11 cellular contexts compared by ENCODE assay signal in genomic region chr1:109622895-109623294, GRCh38. TPM values are rescaled to one million over a fixed set of nuclear protein-coding genes. Genes with fewer than 3 reads are reported as not detected.
DNase-seq lines count a peak whose midpoint lies in the region; ATAC-seq and TF ChIP-seq lines count a peak whose summit lies in the region.
"Had no signal": no experiment of that assay in that cellular context is flagged by ENCODE, and none has a peak within 500 bp of the region (broad histone marks: within the 10 kb centered on the region; RNA-seq: fewer than 3 reads in every experiment).

No MANE protein-coding gene starts in this region.

- no peak overlapping the region for H3K4me3 Mint-ChIP-seq in activated CD8-positive, alpha-beta memory T cell treated with anti-CD3 and anti-CD28 coated beads, Interleukin-2, amount 10 ng/mL, durations not matched to agents 7 days and 5 days
- peak overlapping the region; percentile 93 to 97 (median 96) for H3K4me3 Mint-ChIP-seq in T-cell
- H3K4me3 Mint-ChIP-seq in effector memory CD8-positive, alpha-beta T cell = peak overlapping the region in 1 of 2 donors; percentile 90
- H3K4me3 Mint-ChIP-seq in stimulated activated effector memory CD8-positive, alpha-beta T cell treated with anti-CD3 and anti-CD28 coated beads, Interleukin-12 subunit alpha, Interleukin-12 subunit beta, amount 100 ng/mL, for 72 hours = peak overlapping the region; percentile 99

- POLR2A ChIA-PET in T-cell (lab: Charles Lee) = no interaction called here

- H3K9me3 ChIP-seq in sigmoid colon = no peaks in the 10 kb centered on the region
- H3K9me3 ChIP-seq: lower lobe of right lung had no signal

- H3K4me1 ChIP-seq in sigmoid colon = peaks cover 0 to 54% (median 43%) of the 10 kb centered on the region in 4 donors

- CTCF ChIA-PET in activated CD8-positive, alpha-beta memory T cell treated with anti-CD3 and anti-CD28 coated beads, Interleukin-2, amount 10 ng/mL, durations not matched to agents 7 days and 5 days (lab: Charles Lee) = interaction anchor here (1.0 to 9.1 kb wide), 3 partner anchors 15 to 77 kb away, joined by 3 to 112 read pairs (median 12); partner anchors contain the start of gene GNAI3
- CTCF ChIA-PET in T-cell (lab: Charles Lee) = interaction anchor here in 1 of 2 donors (0.7 kb wide), 1 partner anchor 27 kb away, joined by 3 read pairs; no protein-coding TSS in a partner anchor

- peaks cover 47% of the 10 kb centered on the region for H3K4me1 Mint-ChIP-seq in activated CD8-positive, alpha-beta memory T cell treated with anti-CD3 and anti-CD28 coated beads, Interleukin-2, amount 10 ng/mL, durations not matched to agents 7 days and 5 days
- peaks cover 51 to 74% (median 60%) of the 10 kb centered on the region in 3 donors for H3K4me1 Mint-ChIP-seq in T-cell
- peaks cover 44 to 60% of the 10 kb centered on the region in 2 donors for H3K4me1 Mint-ChIP-seq in effector memory CD8-positive, alpha-beta T cell (ENCODE audit: low read depth in 2 of 2)
- peaks cover 70% of the 10 kb centered on the region for H3K4me1 Mint-ChIP-seq in stimulated activated effector memory CD8-positive, alpha-beta T cell treated with anti-CD3 and anti-CD28 coated beads, Interleukin-12 subunit alpha, Interleukin-12 subunit beta, amount 100 ng/mL, for 72 hours

- TF ChIP-seq CTCF in sigmoid colon (IDR thresholded peaks at IDR 0.05) = no peak

- intact Hi-C loops in sigmoid colon (cut with DNase I) = no loop called here

- DNase-seq in activated CD8-positive, alpha-beta memory T cell treated with anti-CD3 and anti-CD28 coated beads, Interleukin-2, amount 10 ng/mL, durations not matched to agents 7 days and 5 days = peak; percentile 38
- DNase-seq in activated CD8-positive, alpha-beta memory T cell treated with anti-CD3 and anti-CD28 coated beads for 24 hours = no peak
- DNase-seq in T-cell = no peak
- no peak for DNase-seq in effector memory CD8-positive, alpha-beta T cell
- no peak for DNase-seq in stimulated activated effector memory CD8-positive, alpha-beta T cell treated with anti-CD3 and anti-CD28 coated beads, Interleukin-12 subunit alpha, Interleukin-12 subunit beta, amount 100 ng/mL, for 72 hours (ENCODE audit: low spot score in 2 of 2)
- no peak for DNase-seq in COLO668 (lab: John Stamatoyannopoulos, UW; ENCODE audit: unreplicated experiment)
- no peak for DNase-seq in sigmoid colon
- no peak for DNase-seq in NCI-H2227 (lab: John Stamatoyannopoulos, UW; ENCODE audit: unreplicated experiment)
- DNase-seq: lower lobe of right lung had no signal

- H3K36me3 ChIP-seq in sigmoid colon = peaks cover 5 to 19% (median 9%) of the 10 kb centered on the region in 4 donors

- no peak for ATAC-seq in activated CD8-positive, alpha-beta memory T cell treated with anti-CD3 and anti-CD28 coated beads, Interleukin-2, amount 10 ng/mL, durations not matched to agents 7 days and 5 days
- no peak for ATAC-seq in T-cell (replicated peaks in 1 of 4)
- no peak for ATAC-seq in effector memory CD8-positive, alpha-beta T cell (replicated peaks)
- no peak for ATAC-seq in stimulated activated effector memory CD8-positive, alpha-beta T cell treated with anti-CD3 and anti-CD28 coated beads, Interleukin-12 subunit alpha, Interleukin-12 subunit beta, amount 100 ng/mL, for 72 hours
- ATAC-seq: lower lobe of right lung had no signal

- peaks cover 3% of the 10 kb centered on the region for H3K36me3 Mint-ChIP-seq in activated CD8-positive, alpha-beta memory T cell treated with anti-CD3 and anti-CD28 coated beads, Interleukin-2, amount 10 ng/mL, durations not matched to agents 7 days and 5 days
- peaks cover 16% of the 10 kb centered on the region for H3K36me3 Mint-ChIP-seq in T-cell
- peaks cover 50% of the 10 kb centered on the region for H3K36me3 Mint-ChIP-seq in effector memory CD8-positive, alpha-beta T cell (ENCODE audit: insufficient read depth)
- peaks cover 46% of the 10 kb centered on the region for H3K36me3 Mint-ChIP-seq in stimulated activated effector memory CD8-positive, alpha-beta T cell treated with anti-CD3 and anti-CD28 coated beads, Interleukin-12 subunit alpha, Interleukin-12 subunit beta, amount 100 ng/mL, for 72 hours

- no peaks in the 10 kb centered on the region for H3K9me3 Mint-ChIP-seq in activated CD8-positive, alpha-beta memory T cell treated with anti-CD3 and anti-CD28 coated beads, Interleukin-2, amount 10 ng/mL, durations not matched to agents 7 days and 5 days (ENCODE audit: low read depth)
- no peaks in the 10 kb centered on the region for H3K9me3 Mint-ChIP-seq in T-cell
- H3K9me3 Mint-ChIP-seq in effector memory CD8-positive, alpha-beta T cell = no peaks in the 10 kb centered on the region
- no peaks in the 10 kb centered on the region for H3K9me3 Mint-ChIP-seq in stimulated activated effector memory CD8-positive, alpha-beta T cell treated with anti-CD3 and anti-CD28 coated beads, Interleukin-12 subunit alpha, Interleukin-12 subunit beta, amount 100 ng/mL, for 72 hours

- no peak overlapping the region for H3K4me3 ChIP-seq in sigmoid colon

- no peaks in the 10 kb centered on the region for H3K27me3 ChIP-seq in sigmoid colon

- no peak for TF ChIP-seq POLR2A in sigmoid colon (IDR thresholded peaks at IDR 0.05)

- no peaks in the 10 kb centered on the region for H3K27me3 Mint-ChIP-seq in activated CD8-positive, alpha-beta memory T cell treated with anti-CD3 and anti-CD28 coated beads, Interleukin-2, amount 10 ng/mL, durations not matched to agents 7 days and 5 days
- no peaks in the 10 kb centered on the region for H3K27me3 Mint-ChIP-seq in T-cell
- no peaks in the 10 kb centered on the region for H3K27me3 Mint-ChIP-seq in effector memory CD8-positive, alpha-beta T cell

- peak overlapping the region; percentile 79 for H3K27ac Mint-ChIP-seq in activated CD8-positive, alpha-beta memory T cell treated with anti-CD3 and anti-CD28 coated beads, Interleukin-2, amount 10 ng/mL, durations not matched to agents 7 days and 5 days
- H3K27ac Mint-ChIP-seq in T-cell = peak overlapping the region; percentile 90 to 96
- peak overlapping the region; percentile 84 to 97 for H3K27ac Mint-ChIP-seq in effector memory CD8-positive, alpha-beta T cell
- H3K27ac Mint-ChIP-seq in stimulated activated effector memory CD8-positive, alpha-beta T cell treated with anti-CD3 and anti-CD28 coated beads, Interleukin-12 subunit alpha, Interleukin-12 subunit beta, amount 100 ng/mL, for 72 hours = peak overlapping the region; percentile 98

- no peak overlapping the region for H3K27ac ChIP-seq in sigmoid colon
- H3K27ac ChIP-seq: lower lobe of right lung had no signal

- 91 to 93% methylated on average over 3 of the region's 3 CpGs for WGBS in sigmoid colon, 2 donors

- no peak for TF ChIP-seq EP300 in sigmoid colon (IDR thresholded peaks at IDR 0.05)

RNA-seq across cellular contexts. Expression of gene AMPD2, which starts 3.3 kb away (rescaled TPM):
- 100 to 1,000 TPM in 1 of 2 experiments, 10 to 100 TPM in 1; 90.4 to 113 TPM for total RNA-seq in activated CD8-positive, alpha-beta memory T cell treated with anti-CD3 and anti-CD28 coated beads, Interleukin-2, amount 10 ng/mL, durations not matched to agents 7 days and 5 days
- total RNA-seq in T-cell (100 to 1,000 TPM in 3 of 5 donors, 10 to 100 TPM in 2; 90.2 to 285 (median 100) TPM), sigmoid colon (10 to 100 TPM; 19.9 to 47.5 (median 29.4) TPM)
- polyA plus RNA-seq in sigmoid colon = 10 to 100 TPM in 1 of 3 donors, 1 to 10 TPM in 2; 6.5 to 31.3 (median 6.6) TPM

RNA-seq across cellular contexts. Expression of gene GNAT2, which starts 3.5 kb away (rescaled TPM):
- not detected for total RNA-seq in activated CD8-positive, alpha-beta memory T cell treated with anti-CD3 and anti-CD28 coated beads, Interleukin-2, amount 10 ng/mL, durations not matched to agents 7 days and 5 days
- not detected for total RNA-seq in T-cell
- total RNA-seq in sigmoid colon = not detected
- under 1 TPM in 1 of 3 donors, not detected in 2; 0.10 TPM for polyA plus RNA-seq in sigmoid colon
- total RNA-seq: frontal cortex, LHCN-M2, lower lobe of right lung had no signal

RNA-seq across cellular contexts. Expression of gene GSTM4, which starts 33.0 kb away (rescaled TPM):
- 1 to 10 TPM; 5.7 to 6.7 TPM for total RNA-seq in activated CD8-positive, alpha-beta memory T cell treated with anti-CD3 and anti-CD28 coated beads, Interleukin-2, amount 10 ng/mL, durations not matched to agents 7 days and 5 days
- total RNA-seq in T-cell (10 to 100 TPM; 14.6 to 28.5 (median 20.8) TPM), sigmoid colon (10 to 100 TPM; 31.4 to 73.1 (median 44.8) TPM)
- 10 to 100 TPM; 47.0 to 69.4 (median 52.3) TPM for polyA plus RNA-seq in sigmoid colon

RNA-seq across cellular contexts. Expression of gene GSTM2, which starts 45.0 kb away (rescaled TPM):
- total RNA-seq in activated CD8-positive, alpha-beta memory T cell treated with anti-CD3 and anti-CD28 coated beads, Interleukin-2, amount 10 ng/mL, durations not matched to agents 7 days and 5 days = 10 to 100 TPM in 1 of 2 experiments, 1 to 10 TPM in 1; 8.0 to 17.8 TPM
- total RNA-seq in T-cell (100 to 1,000 TPM in 1 of 5 donors, 10 to 100 TPM in 4; 51.9 to 102 (median 77.4) TPM), sigmoid colon (100 to 1,000 TPM in 1 of 4 donors, 10 to 100 TPM in 3; 42.5 to 139 (median 60.5) TPM)
- polyA plus RNA-seq in sigmoid colon = 10 to 100 TPM in 2 of 3 donors, 1 to 10 TPM in 1; 4.9 to 22.3 (median 12.6) TPM
